2 cellular contexts compared by ENCODE assay signal in the genomic region with DNA sequence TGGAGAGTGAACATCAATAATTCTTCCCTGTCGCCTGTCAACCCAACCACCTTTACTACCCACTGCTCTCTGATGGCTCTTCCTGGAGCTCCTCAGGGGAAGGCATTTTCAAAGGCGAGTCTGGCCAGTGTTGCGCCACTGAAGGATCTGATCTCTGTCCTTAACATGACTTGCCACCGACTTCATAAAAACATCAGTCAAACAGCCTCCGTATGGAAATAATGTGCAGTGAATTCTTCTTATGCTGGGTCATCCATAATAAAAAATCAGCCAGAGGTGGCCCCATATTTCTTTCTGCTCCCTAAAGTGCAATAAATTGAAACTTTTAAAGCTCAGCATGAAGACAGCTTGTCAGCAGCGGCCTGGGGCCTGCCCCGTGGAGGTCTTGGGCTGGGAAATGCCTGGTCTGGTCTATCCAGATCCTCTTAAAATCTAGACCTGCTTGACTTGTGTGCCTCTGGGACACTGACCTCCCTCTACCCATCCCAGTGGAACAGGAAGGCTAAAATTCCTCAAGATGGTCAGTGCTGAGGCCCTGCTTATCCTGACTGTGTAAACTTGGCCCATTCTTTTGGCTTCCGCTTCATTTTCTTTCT.
TF ChIP-seq lines count a peak whose summit lies in the region.

No MANE protein-coding gene starts in this region.

TF ChIP-seq in HEK293, 187 proteins besides CTCF, POLR2A, EP300 and RAD21 (continued from another document):
- TF ChIP-seq PRDM10 (tag by site-specific recombination; IDR thresholded peaks at IDR 0.05) (no peak), ZNF157 (tag by site-specific recombination; IDR thresholded peaks at IDR 0.05) (no peak)

TF ChIP-seq in GM23338, 12 proteins besides CTCF, POLR2A, EP300 and RAD21 (continued from another document):
- TF ChIP-seq ZNF462 (CRISPR knock-in tag; IDR thresholded peaks at IDR 0.05) = no peak
